Comparison of ENCODE assay signal across 1 cellular context in genomic region chr18:79586436-79587297, GRCh38.
TF ChIP-seq lines count a peak whose summit lies in the region.

No MANE protein-coding gene starts in this region.

TF ChIP-seq in K562, 482 proteins besides CTCF, POLR2A, EP300 and RAD21 (continued from another document):
- no peak for TF ChIP-seq PKNOX1 (IDR thresholded peaks at IDR 0.05)
TF ChIP-seq in K562: peak in this region for 0.
